Comparison of ENCODE assay signal across 13 cellular contexts in genomic region chr19:38844093-38844686, GRCh38. TPM values are rescaled to one million over a fixed set of nuclear protein-coding genes. Genes with fewer than 3 reads are reported as not detected.
DNase-seq lines count a peak whose midpoint lies in the region; ATAC-seq, FAIRE-seq and TF ChIP-seq lines count a peak whose summit lies in the region.
"Had no signal": no experiment of that assay in that cellular context is flagged by ENCODE, and none has a peak within 500 bp of the region (broad histone marks: within the 10 kb centered on the region; RNA-seq: fewer than 3 reads in every experiment).

No MANE protein-coding gene starts in this region.

- peak; percentile 26 for TF ChIP-seq POLR2A in GM18505 (IDR thresholded peaks at IDR 0.05; ENCODE audit: borderline replicate concordance, extremely low read depth, insufficient read depth, insufficient read length)

- WGBS in small intestine, 3 donors: 83 to 89% (median 88%) methylated on average over 11 of the region's 11 CpGs

- CTCF ChIA-PET in CD4-positive, alpha-beta memory T cell (lab: Charles Lee; ENCODE audit: partially characterized antibody): interaction anchor here (0.8 to 1.2 kb wide), 5 partner anchors 9 to 86 kb away, joined by 3 to 4 read pairs (median 3); partner anchors contain the start of genes ECH1, MRPS12 and SARS2

- peak overlapping the region; percentile 11 for H3K27ac ChIP-seq in CD4-positive, alpha-beta memory T cell (ENCODE audit: low read depth, low read length)
- H3K27ac ChIP-seq in small intestine (ENCODE audit: low read depth in 1 of 2, low read length in 1 of 2) (no peak overlapping the region), kidney (ENCODE audit: low read depth in 2 of 2, low read length in 2 of 2) (no peak overlapping the region)
- H3K27ac ChIP-seq: SK-N-MC had no signal

- no peak overlapping the region for H3K9ac ChIP-seq in kidney (ENCODE audit: low read length in 2 of 2)

- H3K9me3 ChIP-seq in CD4-positive, alpha-beta memory T cell (ENCODE audit: control insufficient read depth in 1 of 2, low read length in 2 of 2): no peaks in the 10 kb centered on the region
- H3K9me3 ChIP-seq in small intestine (ENCODE audit: control insufficient read depth, low read depth) (no peaks in the 10 kb centered on the region), kidney (ENCODE audit: control insufficient read depth in 1 of 2, low read length in 2 of 2) (no peaks in the 10 kb centered on the region)

- TF ChIP-seq CTCF in osteocyte (IDR thresholded peaks at IDR 0.05) (no peak), kidney (IDR thresholded peaks at IDR 0.05; ENCODE audit: borderline replicate concordance, extremely low read depth, insufficient read depth) (no peak)

- POLR2A ChIA-PET in CD4-positive, alpha-beta memory T cell (lab: Charles Lee; ENCODE audit: partially characterized antibody): interaction anchor here (0.9 to 1.7 kb wide), 5 partner anchors 9 to 74 kb away, joined by 3 to 7 read pairs (median 3); partner anchors contain the start of gene ECH1

- peaks cover 91% of the 10 kb centered on the region for H3K4me1 ChIP-seq in CD4-positive, alpha-beta memory T cell (ENCODE audit: insufficient read depth, low read length)
- H3K4me1 ChIP-seq in small intestine (ENCODE audit: control insufficient read depth in 2 of 2, insufficient read depth in 1 of 2, low read depth in 1 of 2, low read length in 1 of 2) (peaks cover 0 to 2% of the 10 kb centered on the region in 2 donors), kidney (ENCODE audit: control insufficient read depth in 1 of 2, insufficient read depth in 1 of 2, low read depth in 1 of 2, low read length in 2 of 2) (peaks cover 7 to 18% of the 10 kb centered on the region in 2 donors)

- intact Hi-C loops in CD4-positive, alpha-beta memory T cell (cut with micrococcal nuclease): no loop called here
- intact Hi-C loops in kidney (cut with DNase I): no loop called here

- peaks cover 0 to 1% of the 10 kb centered on the region in 2 donors for H3K27me3 Mint-ChIP-seq in CD4-positive, alpha-beta memory T cell
- no peaks in the 10 kb centered on the region for H3K27me3 Mint-ChIP-seq in activated naive CD8-positive, alpha-beta T cell
- H3K27me3 Mint-ChIP-seq in osteocyte (ENCODE audit: unreplicated experiment): no peaks in the 10 kb centered on the region

- H3K4me3 ChIP-seq in CD4-positive, alpha-beta memory T cell (ENCODE audit: low read length in 2 of 2): no peak overlapping the region
- H3K4me3 ChIP-seq in small intestine (ENCODE audit: low read depth in 1 of 2, low read length in 2 of 2) (no peak overlapping the region), kidney (ENCODE audit: low read length in 2 of 2) (no peak overlapping the region)
- H3K4me3 ChIP-seq: SK-N-MC had no signal

- peaks cover 77 to 88% of the 10 kb centered on the region in 2 donors for H3K36me3 Mint-ChIP-seq in CD4-positive, alpha-beta memory T cell
- H3K36me3 Mint-ChIP-seq in activated naive CD8-positive, alpha-beta T cell: peaks cover 31% of the 10 kb centered on the region
- peaks cover 63% of the 10 kb centered on the region for H3K36me3 Mint-ChIP-seq in osteocyte (ENCODE audit: unreplicated experiment)

- H3K9me3 Mint-ChIP-seq in CD4-positive, alpha-beta memory T cell: peaks cover 0 to 12% (median 0%) of the 10 kb centered on the region in 8 donors
- no peaks in the 10 kb centered on the region for H3K9me3 Mint-ChIP-seq in activated naive CD8-positive, alpha-beta T cell (ENCODE audit: low read depth)
- no peaks in the 10 kb centered on the region for H3K9me3 Mint-ChIP-seq in osteocyte (ENCODE audit: unreplicated experiment)

- peaks cover 71% of the 10 kb centered on the region for H3K36me3 ChIP-seq in CD4-positive, alpha-beta memory T cell (ENCODE audit: insufficient read depth, low read length)
- H3K36me3 ChIP-seq in small intestine (ENCODE audit: control insufficient read depth in 2 of 2, insufficient read depth in 2 of 2, low read length in 2 of 2) (peaks cover 45 to 47% of the 10 kb centered on the region in 2 donors), kidney (ENCODE audit: control insufficient read depth in 1 of 2, insufficient read depth in 2 of 2, low read length in 2 of 2) (peaks cover 69 to 79% of the 10 kb centered on the region in 2 donors)

- no peak for ATAC-seq in GM18505 (IDR thresholded peaks at IDR 0.05; ENCODE audit: unreplicated experiment)
- no peak for ATAC-seq in GM19035 (IDR thresholded peaks at IDR 0.05; ENCODE audit: unreplicated experiment)
- ATAC-seq: activated CD4-positive, CD25-positive, alpha-beta regulatory T cell treated with anti-CD3 and anti-CD28 coated beads, Interleukin-2, amount 50 U/mL, for 24 hours had no signal

- peak overlapping the region; percentile 75 to 99 (median 83) for H3K27ac Mint-ChIP-seq in CD4-positive, alpha-beta memory T cell
- H3K27ac Mint-ChIP-seq in activated naive CD8-positive, alpha-beta T cell: peak overlapping the region; percentile 98
- peak overlapping the region; percentile 16 for H3K27ac Mint-ChIP-seq in osteocyte (ENCODE audit: unreplicated experiment)

- H3K27me3 ChIP-seq in CD4-positive, alpha-beta memory T cell (ENCODE audit: insufficient read depth, low read length): no peaks in the 10 kb centered on the region
- H3K27me3 ChIP-seq in small intestine (ENCODE audit: control insufficient read depth in 2 of 2, insufficient read depth in 2 of 2, low read length in 2 of 2): no peaks in the 10 kb centered on the region

- peaks cover 53 to 94% (median 79%) of the 10 kb centered on the region in 4 donors for H3K4me1 Mint-ChIP-seq in CD4-positive, alpha-beta memory T cell
- H3K4me1 Mint-ChIP-seq in activated naive CD8-positive, alpha-beta T cell (ENCODE audit: low read depth): peaks cover 89% of the 10 kb centered on the region
- H3K4me1 Mint-ChIP-seq in osteocyte (ENCODE audit: unreplicated experiment): peaks cover 25% of the 10 kb centered on the region

- H3K4me3 Mint-ChIP-seq in CD4-positive, alpha-beta memory T cell: peak overlapping the region in 6 of 8 donors; percentile 17 to 91 (median 62)
- peak overlapping the region; percentile 87 for H3K4me3 Mint-ChIP-seq in activated naive CD8-positive, alpha-beta T cell
- no peak overlapping the region for H3K4me3 Mint-ChIP-seq in osteocyte (ENCODE audit: unreplicated experiment)

- DNase-seq in CD4-positive, alpha-beta memory T cell: no peak
- no peak for DNase-seq in osteocyte (ENCODE audit: extremely low spot score, unreplicated experiment)
- no peak for DNase-seq in small intestine
- DNase-seq in kidney: no peak
- DNase-seq: midbrain had no signal

- FAIRE-seq in small intestine (lab: Jason Lieb, UNC) (no peak), kidney (lab: Jason Lieb, UNC) (no peak)
- FAIRE-seq: islet of Langerhans had no signal

RNA-seq across cellular contexts. Expression of gene HNRNPL, which starts 5.6 kb away (rescaled TPM):
- 100 to 1,000 TPM; 329 to 351 TPM for total RNA-seq in CD4-positive, alpha-beta memory T cell
- polyA plus RNA-seq in CD4-positive, alpha-beta memory T cell: 10 to 100 TPM; 15.2 to 76.0 TPM
- total RNA-seq in osteocyte: 262 and 277 TPM in 2 replicates
- 100 to 1,000 TPM; 118 to 182 (median 171) TPM for polyA plus RNA-seq in small intestine
- total RNA-seq in kidney: 278 TPM
- 168 TPM for polyA plus RNA-seq in kidney (ENCODE audit: insufficient read depth, low read depth, low replicate concordance)

RNA-seq across cellular contexts. Expression of gene ECH1, which starts 12.6 kb away (rescaled TPM):
- total RNA-seq in CD4-positive, alpha-beta memory T cell: 100 to 1,000 TPM; 135 to 143 TPM
- polyA plus RNA-seq in CD4-positive, alpha-beta memory T cell: 100 to 1,000 TPM; 245 to 294 TPM
- total RNA-seq in osteocyte (83.6 and 99.1 TPM in 2 replicates), kidney (167 TPM)
- polyA plus RNA-seq in small intestine (100 to 1,000 TPM; 218 to 344 (median 317) TPM), kidney (ENCODE audit: insufficient read depth, low read depth, low replicate concordance) (534 TPM)

RNA-seq across cellular contexts. Expression of gene LGALS4, which starts 31.4 kb away (rescaled TPM):
- 1 to 10 TPM; 4.7 to 6.1 TPM for total RNA-seq in CD4-positive, alpha-beta memory T cell
- not detected for polyA plus RNA-seq in CD4-positive, alpha-beta memory T cell
- 0.31 TPM in 1 of 2 replicates, not detected in the other for total RNA-seq in osteocyte
- polyA plus RNA-seq in small intestine: 1,000 to 10,000 TPM; 1,250 to 3,807 (median 3,710) TPM
- 12.2 TPM for total RNA-seq in kidney
- 1.2 TPM for polyA plus RNA-seq in kidney (ENCODE audit: insufficient read depth, low read depth, low replicate concordance)

RNA-seq across cellular contexts. Expression of gene RINL, which starts 33.9 kb away (rescaled TPM):
- 10 to 100 TPM; 64.4 to 65.9 TPM for total RNA-seq in CD4-positive, alpha-beta memory T cell
- 10 to 100 TPM; 20.9 to 53.3 TPM for polyA plus RNA-seq in CD4-positive, alpha-beta memory T cell
- total RNA-seq in osteocyte (0.55 TPM in 1 of 2 replicates, not detected in the other), kidney (13.0 TPM)
- polyA plus RNA-seq in small intestine (10 to 100 TPM in 1 of 3 donors, 1 to 10 TPM in 2; 1.3 to 12.2 (median 7.3) TPM), kidney (ENCODE audit: insufficient read depth, low read depth, low replicate concordance) (9.5 TPM)

RNA-seq across cellular contexts. Expression of gene LGALS7B, which starts 55.2 kb away (rescaled TPM):
- not detected for total RNA-seq in CD4-positive, alpha-beta memory T cell
- not detected for polyA plus RNA-seq in CD4-positive, alpha-beta memory T cell
- total RNA-seq in osteocyte: not detected in 2 replicates
- 1 to 10 TPM in 2 of 3 donors, not detected in 1; 2.0 to 5.4 TPM for polyA plus RNA-seq in small intestine
- not detected for total RNA-seq in kidney
- polyA plus RNA-seq in kidney (ENCODE audit: insufficient read depth, low read depth, low replicate concordance): 3.7 TPM
- total RNA-seq: glomerular endothelial cell, posterior vena cava had no signal

Comparison
In these comparisons a context has a peak if more than half of its experiments do, and no peak if none do; other contexts are left out.
1. H3K27ac Mint-ChIP-seq: peak in every context shown above with its lines; median percentile 98 in activated naive CD8-positive, alpha-beta T cell; 83 in CD4-positive, alpha-beta memory T cell; 16 in osteocyte.